15 cellular contexts compared by ENCODE assay signal in genomic region chr1:179137623-179138235, GRCh38. TPM values are rescaled to one million over a fixed set of nuclear protein-coding genes. Genes with fewer than 3 reads are reported as not detected.
DNase-seq lines count a peak whose midpoint lies in the region; TF ChIP-seq lines count a peak whose summit lies in the region.
"Had no signal": no experiment of that assay in that cellular context is flagged by ENCODE, and none has a peak within 500 bp of the region (broad histone marks: within the 10 kb centered on the region; RNA-seq: fewer than 3 reads in every experiment).

No MANE protein-coding gene starts in this region.

- H3K14ac ChIP-seq in neuronal stem cell (ENCODE audit: low read length), result no peak overlapping the region

- peaks cover 8 to 15% of the 10 kb centered on the region in 2 donors for H3K9me3 ChIP-seq in neuronal stem cell (replicated peaks in 1 of 2; ENCODE audit: control insufficient read depth in 2 of 2, insufficient read depth in 1 of 2, low read depth in 1 of 2, low read length in 2 of 2)
- H3K9me3 ChIP-seq: BE2C, suprapubic skin had no signal

- DNase-seq in D341Med (ENCODE audit: low spot score) (peak; percentile 38), NCI-H524 treated with DMSO at 0.1 percent for 48 hours (lab: John Stamatoyannopoulos, UW) (peak; percentile 6), epithelial cell of esophagus (ENCODE audit: low read depth) (peak; percentile 41), neuronal stem cell (ENCODE audit: low spot score) (no peak), cerebellar cortex (ENCODE audit: low spot score) (no peak), NCI-H2171 treated with DMSO at 0.1 percent for 48 hours (lab: John Stamatoyannopoulos, UW) (no peak)
- DNase-seq in stimulated activated CD4-positive, alpha-beta T cell treated with anti-CD3 and anti-CD28 coated beads, Interleukin-15, amount 100 ng/mL, for 24 hours, result no peak
- DNase-seq in effector CD8-positive, alpha-beta T cell (lab: John Stamatoyannopoulos, UW), result no peak
- DNase-seq: BE2C, HCEC 1CT, NCI-H187 treated with DMSO at 0.1 percent for 48 hours, NCI-H526 treated with DMSO at 0.1 percent for 48 hours, posterior cingulate gyrus, T-helper 9 cell had no signal

- H3K79me1 ChIP-seq in neuronal stem cell (ENCODE audit: low read depth, low read length), result no peaks in the 10 kb centered on the region

- no peak overlapping the region for H3K4ac ChIP-seq in neuronal stem cell (ENCODE audit: low read length)

- no peak overlapping the region for H3K4me2 ChIP-seq in neuronal stem cell (ENCODE audit: insufficient read depth, low read length, poor library complexity, severe bottlenecking)

- H2BK120ac ChIP-seq in neuronal stem cell (ENCODE audit: low read depth, low read length), result no peak overlapping the region

- H3K27ac ChIP-seq in neuronal stem cell (replicated peaks; ENCODE audit: low read length), result no peak overlapping the region
- H3K27ac ChIP-seq: suprapubic skin had no signal

- no peak overlapping the region for H3K18ac ChIP-seq in neuronal stem cell (ENCODE audit: low read length)

- H3K4me1 ChIP-seq in neuronal stem cell (ENCODE audit: control insufficient read depth in 2 of 2, insufficient read depth in 1 of 2, low read depth in 1 of 2, low read length in 2 of 2), result peaks cover 2 to 10% of the 10 kb centered on the region in 2 donors
- H3K4me1 ChIP-seq: BE2C had no signal

- H2AFZ ChIP-seq in neuronal stem cell (ENCODE audit: low read length), result no peak overlapping the region

- no peaks in the 10 kb centered on the region for H3K27me3 ChIP-seq in neuronal stem cell (ENCODE audit: control insufficient read depth in 3 of 3, insufficient read depth in 3 of 3, low read depth in 1 of 3, low read length in 3 of 3)
- H3K27me3 ChIP-seq: BE2C, suprapubic skin had no signal

- WGBS in neuronal stem cell (ENCODE audit: extremely low coverage in 2 of 2, insufficient read length in 2 of 2, insufficient replicate concordance in 1 of 2), 2 donors, result no CpG with 5 or more reads among the region's 5 CpGs

- H3K9ac ChIP-seq in neuronal stem cell (ENCODE audit: low read depth, low read length, poor library complexity), result no peak overlapping the region

- no peak overlapping the region for H3K4me3 ChIP-seq in epithelial cell of esophagus (ENCODE audit: low read length)
- H3K4me3 ChIP-seq in neuronal stem cell (ENCODE audit: low read length in 2 of 2), result no peak overlapping the region
- H3K4me3 ChIP-seq: suprapubic skin had no signal

- H4K8ac ChIP-seq in neuronal stem cell (ENCODE audit: low read depth, low read length), result no peak overlapping the region

- H2BK5ac ChIP-seq in neuronal stem cell (ENCODE audit: low read length), result no peak overlapping the region

- H3K23ac ChIP-seq in neuronal stem cell (ENCODE audit: low read depth, low read length, poor library complexity), result peak overlapping the region; percentile 8

- no peak overlapping the region for H2BK12ac ChIP-seq in neuronal stem cell (ENCODE audit: low read length)

- no peaks in the 10 kb centered on the region for H3K36me3 ChIP-seq in neuronal stem cell (replicated peaks in 1 of 2; ENCODE audit: control insufficient read depth in 2 of 2, insufficient read depth in 2 of 2, low read length in 2 of 2)
- H3K36me3 ChIP-seq: suprapubic skin had no signal

- no peak overlapping the region for H4K91ac ChIP-seq in neuronal stem cell (ENCODE audit: low read depth, low read length, poor library complexity)

- no peak overlapping the region for H2BK15ac ChIP-seq in neuronal stem cell (ENCODE audit: low read length)

- no peak overlapping the region for H2AK5ac ChIP-seq in neuronal stem cell (ENCODE audit: low read depth, low read length)

- TF ChIP-seq CTCF in epithelial cell of esophagus (IDR thresholded peaks at IDR 0.05; ENCODE audit: insufficient read depth, low read depth, low read length, missing control alignments), result no peak

RNA-seq across cellular contexts. Expression of gene TOR3A, which starts 55.9 kb away (rescaled TPM):
- 12.6 TPM for polyA plus RNA-seq in neuronal stem cell (2013, experiment 1 of 2)
- polyA plus RNA-seq in neuronal stem cell (2013, experiment 2 of 2), result 12.5 TPM

Comparison
In these comparisons a context has a peak if more than half of its experiments do, and no peak if none do; other contexts are left out.
1. DNase-seq: peak in D341Med (single experiment), NCI-H524 treated with DMSO at 0.1 percent for 48 hours (single experiment) and epithelial cell of esophagus (single experiment); none in neuronal stem cell (single experiment), stimulated activated CD4-positive, alpha-beta T cell treated with anti-CD3 and anti-CD28 coated beads, Interleukin-15, amount 100 ng/mL, for 24 hours (single experiment), cerebellar cortex (single experiment), NCI-H2171 treated with DMSO at 0.1 percent for 48 hours (single experiment) and effector CD8-positive, alpha-beta T cell (single experiment).